1 cellular context compared by ENCODE assay signal in the genomic region with DNA sequence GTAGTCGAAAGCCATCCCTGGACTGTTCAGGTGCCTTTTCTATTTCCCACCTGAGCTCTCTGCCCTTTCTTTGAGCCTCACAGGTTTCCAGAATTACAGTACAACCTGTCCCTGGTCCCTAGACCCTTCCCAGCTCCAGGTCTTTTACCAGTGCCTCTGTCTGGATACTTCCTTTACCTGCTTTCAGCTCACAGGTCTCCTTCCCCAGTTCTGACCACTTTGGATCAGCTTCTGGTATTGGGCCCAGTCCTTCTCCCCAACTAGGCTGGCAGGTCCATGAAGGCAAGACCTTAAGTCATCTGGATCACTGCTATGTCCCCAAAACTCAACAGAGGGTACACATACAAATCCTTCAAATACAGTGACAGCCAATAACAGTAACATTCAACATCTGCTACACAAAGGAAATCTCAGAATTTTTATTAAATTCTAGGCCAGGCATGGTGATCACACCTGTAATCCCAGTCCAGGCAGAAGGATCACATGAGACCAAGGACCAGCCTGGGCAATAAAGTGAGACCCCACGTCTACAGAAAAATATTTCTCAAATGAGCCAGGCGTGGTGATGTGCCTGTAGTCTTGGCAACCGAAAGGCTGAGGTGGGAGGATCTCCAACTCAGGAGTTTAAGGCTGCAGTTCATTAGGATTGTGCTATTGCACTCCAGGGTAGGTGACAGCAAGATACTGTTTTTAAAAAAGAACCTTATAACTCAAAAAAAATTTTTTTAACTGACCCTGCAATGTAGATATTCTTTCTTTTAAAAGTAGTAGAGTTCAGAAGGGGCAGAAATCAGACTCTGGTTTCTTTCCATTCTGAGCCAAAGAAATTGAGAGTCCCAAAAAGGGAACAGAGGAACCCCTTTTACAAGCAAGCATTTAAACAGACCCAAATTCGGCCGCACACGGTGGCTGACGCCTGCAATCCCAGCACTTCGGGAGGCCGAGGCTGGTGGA.
TF ChIP-seq lines count a peak whose summit lies in the region.

No MANE protein-coding gene starts in this region.

TF ChIP-seq in GM23338, 12 proteins besides CTCF, POLR2A, EP300 and RAD21 (continued from another document):
- TF ChIP-seq, protein P1, sequence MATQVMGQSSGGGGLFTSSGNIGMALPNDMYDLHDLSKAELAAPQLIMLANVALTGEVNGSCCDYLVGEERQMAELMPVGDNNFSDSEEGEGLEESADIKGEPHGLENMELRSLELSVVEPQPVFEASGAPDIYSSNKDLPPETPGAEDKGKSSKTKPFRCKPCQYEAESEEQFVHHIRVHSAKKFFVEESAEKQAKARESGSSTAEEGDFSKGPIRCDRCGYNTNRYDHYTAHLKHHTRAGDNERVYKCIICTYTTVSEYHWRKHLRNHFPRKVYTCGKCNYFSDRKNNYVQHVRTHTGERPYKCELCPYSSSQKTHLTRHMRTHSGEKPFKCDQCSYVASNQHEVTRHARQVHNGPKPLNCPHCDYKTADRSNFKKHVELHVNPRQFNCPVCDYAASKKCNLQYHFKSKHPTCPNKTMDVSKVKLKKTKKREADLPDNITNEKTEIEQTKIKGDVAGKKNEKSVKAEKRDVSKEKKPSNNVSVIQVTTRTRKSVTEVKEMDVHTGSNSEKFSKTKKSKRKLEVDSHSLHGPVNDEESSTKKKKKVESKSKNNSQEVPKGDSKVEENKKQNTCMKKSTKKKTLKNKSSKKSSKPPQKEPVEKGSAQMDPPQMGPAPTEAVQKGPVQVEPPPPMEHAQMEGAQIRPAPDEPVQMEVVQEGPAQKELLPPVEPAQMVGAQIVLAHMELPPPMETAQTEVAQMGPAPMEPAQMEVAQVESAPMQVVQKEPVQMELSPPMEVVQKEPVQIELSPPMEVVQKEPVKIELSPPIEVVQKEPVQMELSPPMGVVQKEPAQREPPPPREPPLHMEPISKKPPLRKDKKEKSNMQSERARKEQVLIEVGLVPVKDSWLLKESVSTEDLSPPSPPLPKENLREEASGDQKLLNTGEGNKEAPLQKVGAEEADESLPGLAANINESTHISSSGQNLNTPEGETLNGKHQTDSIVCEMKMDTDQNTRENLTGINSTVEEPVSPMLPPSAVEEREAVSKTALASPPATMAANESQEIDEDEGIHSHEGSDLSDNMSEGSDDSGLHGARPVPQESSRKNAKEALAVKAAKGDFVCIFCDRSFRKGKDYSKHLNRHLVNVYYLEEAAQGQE (IDR thresholded peaks at IDR 0.05; ENCODE audit: unreplicated experiment), result no peak
- TF ChIP-seq ZNF114 (CRISPR knock-in tag; IDR thresholded peaks at IDR 0.05) (no peak), POLR2AphosphoS5 (IDR thresholded peaks at IDR 0.05; ENCODE audit: low read depth) (no peak; the same call in 1 of the 2 replicates), ZNF331 (CRISPR knock-in tag; IDR thresholded peaks at IDR 0.05; ENCODE audit: low read depth) (no peak), EZH2 (IDR thresholded peaks at IDR 0.05; ENCODE audit: low read depth, unreplicated experiment) (no peak), EZH2phosphoT487 (IDR thresholded peaks at IDR 0.05; ENCODE audit: unreplicated experiment) (no peak), STAT1 (IDR thresholded peaks at IDR 0.05; ENCODE audit: unreplicated experiment) (no peak), CREB1 (CRISPR knock-in tag; IDR thresholded peaks at IDR 0.05; ENCODE audit: low read depth) (no peak)
- TF ChIP-seq, protein P2, sequence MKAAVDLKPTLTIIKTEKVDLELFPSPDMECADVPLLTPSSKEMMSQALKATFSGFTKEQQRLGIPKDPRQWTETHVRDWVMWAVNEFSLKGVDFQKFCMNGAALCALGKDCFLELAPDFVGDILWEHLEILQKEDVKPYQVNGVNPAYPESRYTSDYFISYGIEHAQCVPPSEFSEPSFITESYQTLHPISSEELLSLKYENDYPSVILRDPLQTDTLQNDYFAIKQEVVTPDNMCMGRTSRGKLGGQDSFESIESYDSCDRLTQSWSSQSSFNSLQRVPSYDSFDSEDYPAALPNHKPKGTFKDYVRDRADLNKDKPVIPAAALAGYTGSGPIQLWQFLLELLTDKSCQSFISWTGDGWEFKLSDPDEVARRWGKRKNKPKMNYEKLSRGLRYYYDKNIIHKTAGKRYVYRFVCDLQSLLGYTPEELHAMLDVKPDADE (IDR thresholded peaks at IDR 0.05), result no peak
- TF ChIP-seq, protein P3, sequence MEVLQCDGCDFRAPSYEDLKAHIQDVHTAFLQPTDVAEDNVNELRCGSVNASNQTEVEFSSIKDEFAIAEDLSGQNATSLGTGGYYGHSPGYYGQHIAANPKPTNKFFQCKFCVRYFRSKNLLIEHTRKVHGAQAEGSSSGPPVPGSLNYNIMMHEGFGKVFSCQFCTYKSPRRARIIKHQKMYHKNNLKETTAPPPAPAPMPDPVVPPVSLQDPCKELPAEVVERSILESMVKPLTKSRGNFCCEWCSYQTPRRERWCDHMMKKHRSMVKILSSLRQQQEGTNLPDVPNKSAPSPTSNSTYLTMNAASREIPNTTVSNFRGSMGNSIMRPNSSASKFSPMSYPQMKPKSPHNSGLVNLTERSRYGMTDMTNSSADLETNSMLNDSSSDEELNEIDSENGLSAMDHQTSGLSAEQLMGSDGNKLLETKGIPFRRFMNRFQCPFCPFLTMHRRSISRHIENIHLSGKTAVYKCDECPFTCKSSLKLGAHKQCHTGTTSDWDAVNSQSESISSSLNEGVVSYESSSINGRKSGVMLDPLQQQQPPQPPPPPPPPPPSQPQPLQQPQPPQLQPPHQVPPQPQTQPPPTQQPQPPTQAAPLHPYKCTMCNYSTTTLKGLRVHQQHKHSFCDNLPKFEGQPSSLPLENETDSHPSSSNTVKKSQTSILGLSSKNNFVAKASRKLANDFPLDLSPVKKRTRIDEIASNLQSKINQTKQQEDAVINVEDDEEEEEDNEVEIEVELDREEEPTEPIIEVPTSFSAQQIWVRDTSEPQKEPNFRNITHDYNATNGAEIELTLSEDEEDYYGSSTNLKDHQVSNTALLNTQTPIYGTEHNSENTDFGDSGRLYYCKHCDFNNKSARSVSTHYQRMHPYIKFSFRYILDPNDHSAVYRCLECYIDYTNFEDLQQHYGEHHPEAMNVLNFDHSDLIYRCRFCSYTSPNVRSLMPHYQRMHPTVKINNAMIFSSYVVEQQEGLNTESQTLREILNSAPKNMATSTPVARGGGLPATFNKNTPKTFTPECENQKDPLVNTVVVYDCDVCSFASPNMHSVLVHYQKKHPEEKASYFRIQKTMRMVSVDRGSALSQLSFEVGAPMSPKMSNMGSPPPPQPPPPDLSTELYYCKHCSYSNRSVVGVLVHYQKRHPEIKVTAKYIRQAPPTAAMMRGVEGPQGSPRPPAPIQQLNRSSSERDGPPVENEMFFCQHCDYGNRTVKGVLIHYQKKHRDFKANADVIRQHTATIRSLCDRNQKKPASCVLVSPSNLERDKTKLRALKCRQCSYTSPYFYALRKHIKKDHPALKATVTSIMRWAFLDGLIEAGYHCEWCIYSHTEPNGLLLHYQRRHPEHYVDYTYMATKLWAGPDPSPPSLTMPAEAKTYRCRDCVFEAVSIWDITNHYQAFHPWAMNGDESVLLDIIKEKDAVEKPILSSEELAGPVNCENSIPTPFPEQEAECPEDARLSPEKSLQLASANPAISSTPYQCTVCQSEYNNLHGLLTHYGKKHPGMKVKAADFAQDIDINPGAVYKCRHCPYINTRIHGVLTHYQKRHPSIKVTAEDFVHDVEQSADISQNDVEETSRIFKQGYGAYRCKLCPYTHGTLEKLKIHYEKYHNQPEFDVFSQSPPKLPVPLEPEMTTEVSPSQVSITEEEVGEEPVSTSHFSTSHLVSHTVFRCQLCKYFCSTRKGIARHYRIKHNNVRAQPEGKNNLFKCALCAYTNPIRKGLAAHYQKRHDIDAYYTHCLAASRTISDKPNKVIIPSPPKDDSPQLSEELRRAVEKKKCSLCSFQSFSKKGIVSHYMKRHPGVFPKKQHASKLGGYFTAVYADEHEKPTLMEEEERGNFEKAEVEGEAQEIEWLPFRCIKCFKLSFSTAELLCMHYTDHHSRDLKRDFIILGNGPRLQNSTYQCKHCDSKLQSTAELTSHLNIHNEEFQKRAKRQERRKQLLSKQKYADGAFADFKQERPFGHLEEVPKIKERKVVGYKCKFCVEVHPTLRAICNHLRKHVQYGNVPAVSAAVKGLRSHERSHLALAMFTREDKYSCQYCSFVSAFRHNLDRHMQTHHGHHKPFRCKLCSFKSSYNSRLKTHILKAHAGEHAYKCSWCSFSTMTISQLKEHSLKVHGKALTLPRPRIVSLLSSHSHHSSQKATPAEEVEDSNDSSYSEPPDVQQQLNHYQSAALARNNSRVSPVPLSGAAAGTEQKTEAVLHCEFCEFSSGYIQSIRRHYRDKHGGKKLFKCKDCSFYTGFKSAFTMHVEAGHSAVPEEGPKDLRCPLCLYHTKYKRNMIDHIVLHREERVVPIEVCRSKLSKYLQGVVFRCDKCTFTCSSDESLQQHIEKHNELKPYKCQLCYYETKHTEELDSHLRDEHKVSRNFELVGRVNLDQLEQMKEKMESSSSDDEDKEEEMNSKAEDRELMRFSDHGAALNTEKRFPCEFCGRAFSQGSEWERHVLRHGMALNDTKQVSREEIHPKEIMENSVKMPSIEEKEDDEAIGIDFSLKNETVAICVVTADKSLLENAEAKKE (CRISPR knock-in tag; IDR thresholded peaks at IDR 0.05), result no peak
